In the genomic region with DNA sequence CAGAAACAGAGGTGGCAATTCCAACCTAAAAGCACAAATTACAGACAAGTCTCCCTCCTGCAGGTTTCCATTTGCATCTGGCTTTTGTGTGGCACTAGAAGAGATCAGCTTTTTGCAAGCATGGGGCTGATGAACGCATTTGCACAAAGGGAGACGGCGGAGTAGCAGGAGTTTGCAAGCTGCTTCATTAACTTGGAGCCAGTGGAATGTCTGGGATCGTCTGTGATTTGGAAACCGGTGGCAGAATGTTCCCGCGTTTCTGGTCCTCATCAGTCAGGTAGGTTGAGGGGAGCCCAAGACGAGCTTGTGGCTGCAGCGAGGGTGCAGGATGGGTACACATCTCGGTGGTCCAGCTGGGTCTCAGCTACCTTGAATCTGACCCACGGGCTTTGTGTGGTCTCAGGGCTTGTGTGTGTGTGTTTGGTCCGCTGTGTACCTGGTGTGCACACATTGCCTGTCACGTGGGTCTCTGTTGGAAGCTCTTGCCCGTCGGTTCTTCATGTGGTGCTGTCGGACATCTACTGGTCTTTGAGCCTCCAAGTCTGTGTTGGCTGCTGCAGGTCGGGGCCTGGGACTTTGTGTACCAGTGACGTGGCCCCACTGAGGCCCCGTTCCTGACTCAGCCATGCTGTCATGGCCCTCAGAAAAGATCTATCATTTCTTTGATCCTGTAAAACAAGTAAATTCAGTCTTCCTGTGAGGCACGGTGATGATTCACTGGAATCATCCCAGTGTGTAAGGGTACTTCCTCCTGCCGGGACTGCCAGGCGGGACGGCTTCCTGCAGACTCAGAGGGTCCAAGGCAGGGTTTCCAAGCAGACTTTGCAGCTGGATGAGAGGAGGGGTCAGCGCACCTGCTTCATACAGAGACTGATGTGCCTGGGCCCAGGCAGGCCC, we compare ENCODE assay signal across 20 cellular contexts. TPM values are rescaled to one million over a fixed set of nuclear protein-coding genes. Genes with fewer than 3 reads are reported as not detected.
DNase-seq lines count a peak whose midpoint lies in the region; ATAC-seq and TF ChIP-seq lines count a peak whose summit lies in the region.
"Had no signal": no experiment of that assay in that cellular context is flagged by ENCODE, and none has a peak within 500 bp of the region (broad histone marks: within the 10 kb centered on the region; RNA-seq: fewer than 3 reads in every experiment).

No MANE protein-coding gene starts in this region.

- H3K4me1 ChIP-seq in GM23338 (ENCODE audit: insufficient read depth) (peaks cover 7% of the 10 kb centered on the region; the same call in 1 of the 2 replicates), PC-3 (ENCODE audit: insufficient read depth, low read length) (peaks cover 15% of the 10 kb centered on the region), osteoblast (ENCODE audit: insufficient read depth, low read length) (no peaks in the 10 kb centered on the region), HAP-1 (no peaks in the 10 kb centered on the region)
- H3K4me1 ChIP-seq: colonic mucosa, pancreas, Peyer's patch, stomach had no signal

- POLR2A ChIA-PET in PC-3 (lab: Charles Lee; ENCODE audit: unreplicated experiment) = no interaction called here

- peaks cover 9% of the 10 kb centered on the region; the same call in 2 of the 3 replicates for H3K9me3 Mint-ChIP-seq in GM23338
- H3K9me3 Mint-ChIP-seq in stimulated activated memory B cell treated with anti-CD40 and anti-IgM and Interleukin-4, amounts not matched to agents 10 μg/mL and 1 μg/mL and 100 μg/mL, for 72 hours = no peaks in the 10 kb centered on the region
- H3K9me3 Mint-ChIP-seq: activated T-helper 17 cell treated with anti-CD3 and anti-CD28 coated beads, Interleukin-2, amount 50 U/mL, for 72 hours had no signal

- H3K27me3 ChIP-seq in GM23338 (ENCODE audit: insufficient read depth) (no peaks in the 10 kb centered on the region), PC-3 (ENCODE audit: low read length) (no peaks in the 10 kb centered on the region), osteoblast (ENCODE audit: insufficient read depth, low read length) (no peaks in the 10 kb centered on the region), HAP-1 (ENCODE audit: low read depth) (no peaks in the 10 kb centered on the region)
- H3K27me3 ChIP-seq: colonic mucosa, pancreas, Peyer's patch had no signal

- intact Hi-C loops in PC-3 (cut with micrococcal nuclease) = no loop called here

- H3K9me2 ChIP-seq in GM23338 (ENCODE audit: insufficient read depth) (no peaks in the 10 kb centered on the region; the same call in 1 of the 2 replicates), PC-3 (replicated peaks; ENCODE audit: low read length) (no peaks in the 10 kb centered on the region)

- H3K27ac Mint-ChIP-seq in GM23338 = 0 out of 2 replicates have a peak overlapping the region, but pooled peaks have one; percentile 22
- H3K27ac Mint-ChIP-seq in stimulated activated memory B cell treated with anti-CD40 and anti-IgM and Interleukin-4, amounts not matched to agents 10 μg/mL and 1 μg/mL and 100 μg/mL, for 72 hours = no peak overlapping the region
- H3K27ac Mint-ChIP-seq: activated CD8-positive, alpha-beta T cell treated with anti-CD3 and anti-CD28 coated beads, Interleukin-2, amount 10 ng/mL, durations not matched to agents 7 days and 5 days; activated T-helper 17 cell treated with anti-CD3 and anti-CD28 coated beads, Interleukin-2, amount 50 U/mL, for 72 hours had no signal

- BruUV-seq in PC-3 (replicated peaks; lab: Mats Ljungman, UMichigan) = no TSS peak

- H3K4me1 Mint-ChIP-seq in GM23338 = peaks cover 22% of the 10 kb centered on the region
- H3K4me1 Mint-ChIP-seq in stimulated activated memory B cell treated with anti-CD40 and anti-IgM and Interleukin-4, amounts not matched to agents 10 μg/mL and 1 μg/mL and 100 μg/mL, for 72 hours = no peaks in the 10 kb centered on the region
- H3K4me1 Mint-ChIP-seq: activated T-helper 17 cell treated with anti-CD3 and anti-CD28 coated beads, Interleukin-2, amount 50 U/mL, for 72 hours had no signal

- TF ChIP-seq CTCF in GM23338 (conservative IDR thresholded peaks at IDR 0.05; ENCODE audit: low read depth in 2 of 2) (no peak), PC-3 (conservative IDR thresholded peaks at IDR 0.05; ENCODE audit: low read depth, low read length) (no peak), osteoblast (IDR thresholded peaks at IDR 0.05; ENCODE audit: extremely low read depth, low read depth, low read length) (no peak)

- CTCF ChIA-PET in PC-3 (lab: Charles Lee) = no interaction called here

- H3K27ac ChIP-seq in GM23338 (ENCODE audit: low read depth) = no peak overlapping the region
- H3K27ac ChIP-seq in PC-3 (ENCODE audit: low read length) = peak overlapping the region; percentile 39
- no peak overlapping the region for H3K27ac ChIP-seq in osteoblast (ENCODE audit: low read depth, low read length)
- H3K27ac ChIP-seq: colonic mucosa, pancreas, Peyer's patch, stomach had no signal

- DNase-seq in GM23338 (ENCODE audit: low spot score) = peak; percentile 13
- peak; percentile 92 for DNase-seq in PC-3
- DNase-seq in dermis blood vessel endothelial cell = peak; percentile 59
- peak; percentile 77 for DNase-seq in osteoblast (ENCODE audit: insufficient read length, low spot score, missing footprints)
- no peak for DNase-seq in HAP-1 (ENCODE audit: low spot score in 2 of 2)
- DNase-seq: activated CD8-positive, alpha-beta T cell treated with anti-CD3 and anti-CD28 coated beads, Interleukin-2, amount 10 ng/mL, durations not matched to agents 7 days and 5 days; colonic mucosa; erythroblast; NCI-H1930; NCI-H69; Peyer's patch; stomach; SW 1271 had no signal

- H3K9me3 ChIP-seq in PC-3 (ENCODE audit: low read length) = no peaks in the 10 kb centered on the region
- H3K9me3 ChIP-seq in osteoblast (ENCODE audit: low read depth, low read length) = no peaks in the 10 kb centered on the region
- no peaks in the 10 kb centered on the region for H3K9me3 ChIP-seq in HAP-1
- H3K9me3 ChIP-seq: colonic mucosa, pancreas, Peyer's patch, stomach had no signal

- no peaks in the 10 kb centered on the region for H3K36me3 ChIP-seq in GM23338 (ENCODE audit: insufficient read depth)
- no peaks in the 10 kb centered on the region for H3K36me3 ChIP-seq in PC-3 (ENCODE audit: low read depth, low read length)
- no peaks in the 10 kb centered on the region for H3K36me3 ChIP-seq in osteoblast (ENCODE audit: insufficient read depth, low read length)
- H3K36me3 ChIP-seq in HAP-1 (replicated peaks) = no peaks in the 10 kb centered on the region
- H3K36me3 ChIP-seq: colonic mucosa, pancreas, Peyer's patch, stomach had no signal

- ATAC-seq in GM23338 (no peak; the same call in 2 of the 3 replicates), PC-3 (peak; percentile 84), HG03354 (IDR thresholded peaks at IDR 0.05; ENCODE audit: poor library complexity, severe bottlenecking, unreplicated experiment) (no peak), GM21526 (IDR thresholded peaks at IDR 0.05; ENCODE audit: low FRiP score, unreplicated experiment) (no peak)
- ATAC-seq in stimulated activated memory B cell treated with anti-CD40 and anti-IgM and Interleukin-4, amounts not matched to agents 10 μg/mL and 1 μg/mL and 100 μg/mL, for 72 hours = no peak
- ATAC-seq: activated CD8-positive, alpha-beta T cell treated with anti-CD3 and anti-CD28 coated beads, Interleukin-2, amount 10 ng/mL, durations not matched to agents 7 days and 5 days; activated T-helper 17 cell treated with anti-CD3 and anti-CD28 coated beads, Interleukin-2, amount 50 U/mL, for 72 hours; pancreas had no signal

- in situ Hi-C loops in HAP-1 (cut with MboI; ENCODE audit: low sequenced_read_pairs) = no loop called here

- H2AFZ ChIP-seq in GM23338 (no peak overlapping the region), PC-3 (ENCODE audit: low read length) (peak overlapping the region; percentile 60), osteoblast (ENCODE audit: low read length) (no peak overlapping the region)

- no peak overlapping the region for H3K9ac ChIP-seq in PC-3 (ENCODE audit: low read length)

- H3K79me2 ChIP-seq in GM23338 (replicated peaks; ENCODE audit: insufficient read depth) (no peaks in the 10 kb centered on the region), PC-3 (ENCODE audit: low read length) (no peaks in the 10 kb centered on the region), osteoblast (ENCODE audit: insufficient read depth, low read length) (no peaks in the 10 kb centered on the region)

- no peaks in the 10 kb centered on the region for H4K20me1 ChIP-seq in GM23338 (replicated peaks; ENCODE audit: insufficient read depth)
- no peaks in the 10 kb centered on the region for H4K20me1 ChIP-seq in PC-3 (ENCODE audit: low read length)
- H4K20me1 ChIP-seq in osteoblast (ENCODE audit: insufficient read depth, low read length) = peaks cover 4% of the 10 kb centered on the region

- H3F3A ChIP-seq in GM23338 (replicated peaks; ENCODE audit: low read depth) = 0 out of 2 replicates have a peak, but pooled peaks cover 4% of the 10 kb centered on the region
- H3F3A ChIP-seq in PC-3 (ENCODE audit: low read length, unreplicated experiment) = no peaks in the 10 kb centered on the region

- no peak overlapping the region; the same call in 2 of the 3 replicates for H3K4me3 Mint-ChIP-seq in GM23338
- H3K4me3 Mint-ChIP-seq in stimulated activated memory B cell treated with anti-CD40 and anti-IgM and Interleukin-4, amounts not matched to agents 10 μg/mL and 1 μg/mL and 100 μg/mL, for 72 hours = no peak overlapping the region
- H3K4me3 Mint-ChIP-seq: activated CD8-positive, alpha-beta T cell treated with anti-CD3 and anti-CD28 coated beads, Interleukin-2, amount 10 ng/mL, durations not matched to agents 7 days and 5 days; activated T-helper 17 cell treated with anti-CD3 and anti-CD28 coated beads, Interleukin-2, amount 50 U/mL, for 72 hours had no signal

- H3K4me3 ChIP-seq in GM23338 (no peak overlapping the region), PC-3 (ENCODE audit: low read length) (no peak overlapping the region), osteoblast (ENCODE audit: insufficient read depth, low read length) (no peak overlapping the region), HAP-1 (no peak overlapping the region)
- H3K4me3 ChIP-seq: colonic mucosa, pancreas, Peyer's patch, stomach had no signal

- H3K4me2 ChIP-seq in GM23338 = no peak overlapping the region
- H3K4me2 ChIP-seq in PC-3 (ENCODE audit: low read length) = peak overlapping the region; percentile 52
- H3K4me2 ChIP-seq in osteoblast (ENCODE audit: insufficient read depth, low read length) = no peak overlapping the region

- no peaks in the 10 kb centered on the region for H3K36me3 Mint-ChIP-seq in GM23338 (ENCODE audit: low read depth)
- no peaks in the 10 kb centered on the region for H3K36me3 Mint-ChIP-seq in stimulated activated memory B cell treated with anti-CD40 and anti-IgM and Interleukin-4, amounts not matched to agents 10 μg/mL and 1 μg/mL and 100 μg/mL, for 72 hours

- peaks cover 15% of the 10 kb centered on the region for H3K27me3 Mint-ChIP-seq in GM23338 (ENCODE audit: insufficient read depth, low read depth, poor library complexity)
- H3K27me3 Mint-ChIP-seq in stimulated activated memory B cell treated with anti-CD40 and anti-IgM and Interleukin-4, amounts not matched to agents 10 μg/mL and 1 μg/mL and 100 μg/mL, for 72 hours = peaks cover 14% of the 10 kb centered on the region

RNA-seq across cellular contexts. Expression of a gene that starts 12.4 kb away (rescaled TPM):
- 0.83 and 1.6 TPM in 2 replicates for total RNA-seq in GM23338 (2014; rRNA removed; shearing (Covaris generic))
- polyA plus RNA-seq in GM23338 (2016; fragmentation: Nextera tagmentation; extraction: Ambion mirVana) = 1.1 and 1.6 TPM in 2 replicates
- 0.22 and 0.29 TPM in 2 replicates for total RNA-seq in PC-3 (2014; rRNA removed)
- total RNA-seq in dermis blood vessel endothelial cell = not detected in 2 replicates
- total RNA-seq in osteoblast = not detected in 2 replicates
- total RNA-seq: activated CD8-positive, alpha-beta T cell treated with anti-CD3 and anti-CD28 coated beads, Interleukin-2, amount 10 ng/mL, durations not matched to agents 7 days and 5 days had no signal

RNA-seq across cellular contexts. Expression of a gene that starts 44.5 kb away (rescaled TPM):
- not detected in 2 replicates for total RNA-seq in GM23338 (2014; rRNA removed; shearing (Covaris generic))
- polyA plus RNA-seq in GM23338 (2016; fragmentation: Nextera tagmentation; extraction: Ambion mirVana) = not detected in 2 replicates
- total RNA-seq in PC-3 (2014; rRNA removed) = not detected in 2 replicates
- total RNA-seq in dermis blood vessel endothelial cell = not detected in 2 replicates
- total RNA-seq in osteoblast = not detected in 2 replicates
- total RNA-seq: activated CD8-positive, alpha-beta T cell treated with anti-CD3 and anti-CD28 coated beads, Interleukin-2, amount 10 ng/mL, durations not matched to agents 7 days and 5 days; activated T-helper 17 cell treated with anti-CD3 and anti-CD28 coated beads, Interleukin-2, amount 50 U/mL, for 72 hours; colonic mucosa; mucosa of gallbladder; pancreas; Peyer's patch; stomach had no signal
- polyA plus RNA-seq: adipose tissue, pancreas, stomach had no signal

Comparison
In these comparisons a context has a peak if more than half of its experiments do, and no peak if none do; other contexts are left out.
1. DNase-seq: peak in GM23338 (single experiment), PC-3 (single experiment), dermis blood vessel endothelial cell (single experiment) and osteoblast (single experiment); none in HAP-1 (0 of 2).